ENCODE assay signal across 6 cellular contexts in the genomic region with DNA sequence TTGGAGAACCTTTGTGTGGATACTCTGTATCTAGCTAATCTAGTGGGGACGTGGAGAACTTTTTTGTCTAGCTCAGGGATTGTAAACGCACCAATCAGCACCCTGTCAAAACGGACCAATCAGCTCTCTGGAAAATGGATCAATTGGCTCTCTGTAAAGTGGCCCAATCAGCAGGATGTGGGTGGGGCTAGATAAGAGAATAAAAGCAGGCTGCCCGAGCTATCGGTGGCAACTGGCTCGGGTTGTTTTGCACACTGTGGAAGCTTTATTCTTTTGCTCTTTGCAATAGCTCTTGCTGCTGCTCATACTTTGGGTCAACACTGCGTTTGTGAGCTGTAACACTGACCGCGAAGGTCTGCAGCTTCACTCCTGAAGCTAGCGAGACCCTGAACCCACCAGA. TPM values are rescaled to one million over a fixed set of nuclear protein-coding genes. Genes with fewer than 3 reads are reported as not detected.
"Had no signal": no experiment of that assay in that cellular context is flagged by ENCODE, and none has a peak within 500 bp of the region (broad histone marks: within the 10 kb centered on the region; RNA-seq: fewer than 3 reads in every experiment).

No MANE protein-coding gene starts in this region.

RNA-seq across cellular contexts. Expression of gene CABP4, which starts 21.5 kb away (rescaled TPM):
- total RNA-seq: HT1080, MCF 10A had no signal
- polyA plus RNA-seq: SK-N-SH had no signal

RNA-seq across cellular contexts. Expression of gene GPR152, which starts 24.2 kb away (rescaled TPM):
- total RNA-seq: HT1080, LHCN-M2, MCF 10A, PC-3, SK-MEL-5 had no signal
- polyA plus RNA-seq: SK-N-SH had no signal
